ENCODE assay signal across 21 cellular contexts in genomic region chr2:16638941-16639340, GRCh38. TPM values are rescaled to one million over a fixed set of nuclear protein-coding genes. Genes with fewer than 3 reads are reported as not detected.
DNase-seq lines count a peak whose midpoint lies in the region; ATAC-seq, FAIRE-seq and TF ChIP-seq lines count a peak whose summit lies in the region.
"Had no signal": no experiment of that assay in that cellular context is flagged by ENCODE, and none has a peak within 500 bp of the region (broad histone marks: within the 10 kb centered on the region; RNA-seq: fewer than 3 reads in every experiment).

No MANE protein-coding gene starts in this region.

- H3K27me3 ChIP-seq in right lobe of liver = no peaks in the 10 kb centered on the region
- no peaks in the 10 kb centered on the region; a peak in 1 of 5 replicates for H3K27me3 ChIP-seq in HepG2 (ENCODE audit: control insufficient read depth in 1 of 2, insufficient read depth in 2 of 2, low read length in 2 of 2)
- H3K27me3 ChIP-seq: tibial nerve had no signal

- H3K9ac ChIP-seq in HepG2 (ENCODE audit: insufficient read depth, low read depth, low read length) (no peak overlapping the region), SK-N-MC (ENCODE audit: insufficient read length) (no peak overlapping the region)

- no TSS peak for BruUV-seq in HepG2 (replicated peaks; lab: Mats Ljungman, UMichigan)

- no peaks in the 10 kb centered on the region for H4K20me1 ChIP-seq in HepG2 (ENCODE audit: insufficient read depth, low read length)

- peak overlapping the region; percentile 6 to 83 (median 57) for H3K27ac Mint-ChIP-seq in immature natural killer cell
- H3K27ac Mint-ChIP-seq in stimulated activated memory B cell treated with anti-CD40 and anti-IgM and Interleukin-4, amounts not matched to agents 10 μg/mL and 1 μg/mL and 100 μg/mL, for 72 hours = peak overlapping the region; percentile 74
- H3K27ac Mint-ChIP-seq: activated naive CD4-positive, alpha-beta T cell treated with anti-CD3 and anti-CD28 coated beads, Interleukin-2, amount 50 U/mL, for 72 hours; progenitor cell of endocrine pancreas had no signal

- intact Hi-C loops in right lobe of liver (cut with DNase I) = no loop called here
- intact Hi-C loops in HepG2 (cut with micrococcal nuclease; ENCODE audit: unreplicated experiment) = no loop called here

- in situ Hi-C loops in HepG2 (cut with HindIII; ENCODE audit: extremely low pct_ligation_motif_present, low pct_unique_long_range_greater_than_20kb) = no loop called here

- H3K4me2 ChIP-seq in HepG2 (ENCODE audit: low read depth, low read length) = no peak overlapping the region

- no peak for FAIRE-seq in HepG2 (lab: Jason Lieb, UNC)
- FAIRE-seq: astrocyte, small intestine had no signal

- no peaks in the 10 kb centered on the region for H3K4me1 ChIP-seq in right lobe of liver
- no peaks in the 10 kb centered on the region for H3K4me1 ChIP-seq in HepG2 (ENCODE audit: insufficient read depth, low read length)

- POLR2A ChIA-PET in HepG2 (lab: Yijun Ruan, JAX) = no interaction called here

- H3K9me3 ChIP-seq in right lobe of liver (no peaks in the 10 kb centered on the region), HepG2 (ENCODE audit: low read length) (no peaks in the 10 kb centered on the region), SK-N-MC (ENCODE audit: low read depth, low read length) (no peaks in the 10 kb centered on the region)
- H3K9me3 ChIP-seq: tibial nerve had no signal

- TF ChIP-seq CTCF in right lobe of liver (IDR thresholded peaks at IDR 0.05) = no peak
- no peak for TF ChIP-seq CTCF in HepG2 (CRISPR knock-in tag; IDR thresholded peaks at IDR 0.05)

- 37% methylated on average over 8 of the region's 8 CpGs for WGBS in right lobe of liver (ENCODE audit: insufficient coverage, low coverage, low lambda C conversion rate, missing lambda C conversion rate)
- WGBS in HepG2 (ENCODE audit: low lambda C conversion rate) = 29% methylated on average over 8 of the region's 8 CpGs

- no peak overlapping the region for H3K27ac ChIP-seq in right lobe of liver
- H3K27ac ChIP-seq in HepG2 (ENCODE audit: extremely low read length, insufficient read depth, low read length) = no peak overlapping the region
- H3K27ac ChIP-seq in SK-N-MC = peak overlapping the region; percentile 62; the same call in 1 of the 2 replicates
- H3K27ac ChIP-seq: tibial nerve had no signal

- H3K4me3 ChIP-seq in right lobe of liver = no peak overlapping the region
- no peak overlapping the region for H3K4me3 ChIP-seq in HepG2 (replicated peaks in 1 of 3; ENCODE audit: insufficient read depth in 1 of 3, low read depth in 2 of 3, low read length in 3 of 3)
- no peak overlapping the region for H3K4me3 ChIP-seq in SK-N-MC
- H3K4me3 ChIP-seq: tibial nerve had no signal

- H3K36me3 ChIP-seq in right lobe of liver (no peaks in the 10 kb centered on the region), HepG2 (replicated peaks in 1 of 2; ENCODE audit: control insufficient read depth in 1 of 2, insufficient read depth in 2 of 2, low read length in 2 of 2) (no peaks in the 10 kb centered on the region), SK-N-MC (ENCODE audit: insufficient read depth, low read length) (peaks cover 11% of the 10 kb centered on the region; the same call in 1 of the 2 replicates)
- H3K36me3 ChIP-seq: tibial nerve had no signal

- H3K4me1 Mint-ChIP-seq in immature natural killer cell = peaks cover 87 to 99% of the 10 kb centered on the region in 2 donors
- H3K4me1 Mint-ChIP-seq in stimulated activated memory B cell treated with anti-CD40 and anti-IgM and Interleukin-4, amounts not matched to agents 10 μg/mL and 1 μg/mL and 100 μg/mL, for 72 hours = peaks cover 90% of the 10 kb centered on the region

- peaks cover 0 to 3% (median 2%) of the 10 kb centered on the region in 3 donors for H3K27me3 Mint-ChIP-seq in immature natural killer cell (ENCODE audit: low read depth in 3 of 3)
- no peaks in the 10 kb centered on the region for H3K27me3 Mint-ChIP-seq in stimulated activated memory B cell treated with anti-CD40 and anti-IgM and Interleukin-4, amounts not matched to agents 10 μg/mL and 1 μg/mL and 100 μg/mL, for 72 hours

- CTCF ChIA-PET in HepG2 (lab: Yijun Ruan, JAX; ENCODE audit: low intra/inter-chr PET ratio, low total read pairs) = no interaction called here

- no peak overlapping the region for H2AFZ ChIP-seq in HepG2 (ENCODE audit: low read length)

- no peaks in the 10 kb centered on the region for H3K79me2 ChIP-seq in HepG2 (ENCODE audit: insufficient read depth, low read length)

- no peak for DNase-seq in right lobe of liver
- no peak for DNase-seq in HepG2 (ENCODE audit: low spot score)
- DNase-seq in SK-N-MC (ENCODE audit: low read depth, low spot score) = no peak
- DNase-seq in immature natural killer cell = no peak
- DNase-seq in NCI-H524 (lab: John Stamatoyannopoulos, UW) = no peak
- DNase-seq: activated CD4-positive, CD25-positive, alpha-beta regulatory T cell treated with anti-CD3 and anti-CD28 coated beads, Interleukin-2, amount 50 U/mL, for 72 hours; GOT3; mesenchymal stem cell; naive thymus-derived CD8-positive, alpha-beta T cell; NCI-H187; small intestine; stimulated activated naive CD4-positive, alpha-beta T cell treated with Interleukin-2 at 50 U/mL for 16 hours had no signal

- TF ChIP-seq EP300 in HepG2 (IDR thresholded peaks at IDR 0.05; ENCODE audit: low read depth in 2 of 2, low read length in 2 of 2) = no peak
- no peak for TF ChIP-seq EP300 in HepG2 (CRISPR knock-in tag; IDR thresholded peaks at IDR 0.05; ENCODE audit: borderline replicate concordance)

- H3K36me3 Mint-ChIP-seq in immature natural killer cell = peaks cover 14 to 25% (median 17%) of the 10 kb centered on the region in 3 donors
- peaks cover 35% of the 10 kb centered on the region for H3K36me3 Mint-ChIP-seq in stimulated activated memory B cell treated with anti-CD40 and anti-IgM and Interleukin-4, amounts not matched to agents 10 μg/mL and 1 μg/mL and 100 μg/mL, for 72 hours
- H3K36me3 Mint-ChIP-seq: naive thymus-derived CD8-positive, alpha-beta T cell had no signal

- no peak for TF ChIP-seq POLR2A in right lobe of liver (IDR thresholded peaks at IDR 0.05)
- no peak for TF ChIP-seq POLR2A in HepG2 (IDR thresholded peaks at IDR 0.05; ENCODE audit: insufficient read depth in 1 of 2, low read depth in 2 of 2, low read length in 2 of 2)

- no peak for TF ChIP-seq RAD21 in HepG2 (CRISPR knock-in tag; IDR thresholded peaks at IDR 0.05)

- H3K4me3 Mint-ChIP-seq in immature natural killer cell = peak overlapping the region in 3 of 5 donors; percentile 15 to 71 (median 33)
- H3K4me3 Mint-ChIP-seq in stimulated activated memory B cell treated with anti-CD40 and anti-IgM and Interleukin-4, amounts not matched to agents 10 μg/mL and 1 μg/mL and 100 μg/mL, for 72 hours = peak overlapping the region; percentile 20
- H3K4me3 Mint-ChIP-seq: T-helper 2 cell treated with Interferon-gamma antibody and Interleukin-4, amounts not matched to agents 5 μg/mL and 100 μg/mL, for 36 hours had no signal

- peaks cover 0 to 2% (median 0%) of the 10 kb centered on the region in 6 donors for H3K9me3 Mint-ChIP-seq in immature natural killer cell
- no peaks in the 10 kb centered on the region for H3K9me3 Mint-ChIP-seq in stimulated activated memory B cell treated with anti-CD40 and anti-IgM and Interleukin-4, amounts not matched to agents 10 μg/mL and 1 μg/mL and 100 μg/mL, for 72 hours
- H3K9me3 Mint-ChIP-seq: activated naive CD4-positive, alpha-beta T cell treated with anti-CD3 and anti-CD28 coated beads, Interleukin-2, amount 50 U/mL, for 72 hours had no signal

- ATAC-seq in right lobe of liver (peak in 3 of 4 donors; percentile 32 to 54 (median 42)), HepG2 (no peak), GM21737 (IDR thresholded peaks at IDR 0.05; ENCODE audit: unreplicated experiment) (no peak), GM18502 (IDR thresholded peaks at IDR 0.05; ENCODE audit: poor library complexity, unreplicated experiment) (no peak)
- no peak for ATAC-seq in stimulated activated memory B cell treated with anti-CD40 and anti-IgM and Interleukin-4, amounts not matched to agents 10 μg/mL and 1 μg/mL and 100 μg/mL, for 72 hours
- ATAC-seq: activated naive CD4-positive, alpha-beta T cell treated with anti-CD3 and anti-CD28 coated beads, Interleukin-2, amount 50 U/mL, for 72 hours; naive thymus-derived CD8-positive, alpha-beta T cell; Panc1 had no signal

RNA-seq across cellular contexts. Expression of gene CYRIA, which starts 26.7 kb away (rescaled TPM):
- 1 to 10 TPM; 1.6 to 6.3 (median 3.1) TPM for total RNA-seq in right lobe of liver
- total RNA-seq in HepG2 (2016; rRNA removed; fragmentation: Illumina TruSeq; extraction: Trizol) = not detected in 2 replicates
- total RNA-seq in HepG2 (2016; cell fraction: cytosol; rRNA removed; fragmentation: Illumina TruSeq; extraction: Trizol; ENCODE audit: low read depth) = not detected in 2 replicates
- not detected in 2 replicates for total RNA-seq in HepG2 (2016; cell fraction: insoluble cytoplasmic fraction; rRNA removed; fragmentation: Illumina TruSeq; extraction: Trizol)
- total RNA-seq in HepG2 (2016; cell fraction: membrane; rRNA removed; fragmentation: Illumina TruSeq; extraction: Trizol) = not detected in 2 replicates
- not detected in 2 replicates for total RNA-seq in HepG2 (2016; cell fraction: nucleus; rRNA removed; fragmentation: Illumina TruSeq; extraction: Trizol)
- polyA plus RNA-seq in HepG2 (2011; rRNA removed) = 0.09 TPM in 1 of 2 replicates, not detected in the other
- not detected in 2 replicates for polyA plus RNA-seq in HepG2 (2011; cell fraction: cytosol; rRNA removed)
- polyA plus RNA-seq in HepG2 (2011; cell fraction: nucleus; rRNA removed) = 0.07 TPM in 1 of 2 replicates, not detected in the other
- not detected in 2 replicates for polyA plus RNA-seq in HepG2 (2012)
- polyA plus RNA-seq in HepG2 (2016; cell fraction: cytosol; fragmentation: Illumina TruSeq; extraction: Trizol; ENCODE audit: low read depth) = not detected in 2 replicates
- 0.12 TPM in 1 of 2 replicates, not detected in the other for polyA plus RNA-seq in HepG2 (2016; cell fraction: insoluble cytoplasmic fraction; fragmentation: Illumina TruSeq; extraction: Trizol; ENCODE audit: low read depth)
- not detected in 2 replicates for polyA plus RNA-seq in HepG2 (2016; cell fraction: membrane; fragmentation: Illumina TruSeq; extraction: Trizol; ENCODE audit: low read depth)
- not detected in 2 replicates for polyA plus RNA-seq in HepG2 (2016; cell fraction: nucleus; fragmentation: Illumina TruSeq; extraction: Trizol; ENCODE audit: insufficient read depth, low read depth)
- not detected in 2 replicates for polyA minus RNA-seq in HepG2 (2011; rRNA and poly(A)+ RNA removed; ENCODE audit: low replicate concordance)
- polyA minus RNA-seq in HepG2 (2011; cell fraction: cytosol; rRNA and poly(A)+ RNA removed) = not detected in 2 replicates
- not detected in 2 replicates for polyA minus RNA-seq in HepG2 (2011; cell fraction: nucleus; rRNA and poly(A)+ RNA removed)
- 10 to 100 TPM; 24.0 to 41.8 (median 25.3) TPM for polyA plus RNA-seq in immature natural killer cell

Comparison
In these comparisons a context has a peak if more than half of its experiments do, and no peak if none do; other contexts are left out.
1. ATAC-seq: peak in right lobe of liver (3 of 4); none in HepG2 (single experiment), stimulated activated memory B cell treated with anti-CD40 and anti-IgM and Interleukin-4, amounts not matched to agents 10 μg/mL and 1 μg/mL and 100 μg/mL, for 72 hours (single experiment), GM21737 (single experiment) and GM18502 (single experiment).